In genomic region chr10:3747984-3748383, GRCh38 we compare ENCODE assay signal across 18 cellular contexts. TPM values are rescaled to one million over a fixed set of nuclear protein-coding genes. Genes with fewer than 3 reads are reported as not detected.
DNase-seq lines count a peak whose midpoint lies in the region; ATAC-seq, FAIRE-seq and TF ChIP-seq lines count a peak whose summit lies in the region.
"Had no signal": no experiment of that assay in that cellular context is flagged by ENCODE, and none has a peak within 500 bp of the region (broad histone marks: within the 10 kb centered on the region; RNA-seq: fewer than 3 reads in every experiment).

No MANE protein-coding gene starts in this region.

- TF ChIP-seq CTCF in LNCaP clone FGC (IDR thresholded peaks at IDR 0.05; ENCODE audit: control insufficient read depth, extremely low read depth, insufficient read depth) (no peak), cardiac fibroblast (IDR thresholded peaks at IDR 0.05; ENCODE audit: low read depth, low read length) (no peak), right atrium auricular region (IDR thresholded peaks at IDR 0.05) (no peak), sigmoid colon (IDR thresholded peaks at IDR 0.05) (no peak)

- ATAC-seq in HG03432 (IDR thresholded peaks at IDR 0.05; ENCODE audit: unreplicated experiment) (no peak), HG02884 (IDR thresholded peaks at IDR 0.05; ENCODE audit: unreplicated experiment) (no peak)
- ATAC-seq: activated T-cell treated with anti-CD3 and anti-CD28 coated beads, Interleukin-2, amount 50 U/mL, for 72 hours; stimulated activated effector memory CD8-positive, alpha-beta T cell treated with anti-CD3 and anti-CD28 coated beads, Interleukin-12 subunit alpha, Interleukin-12 subunit beta, amount 100 ng/mL, for 72 hours had no signal

- H3K4me3 ChIP-seq in LNCaP clone FGC (ENCODE audit: low read depth, low read length): no peak overlapping the region
- no peak overlapping the region for H3K4me3 ChIP-seq in cardiac fibroblast (replicated peaks in 1 of 2; ENCODE audit: low read depth in 2 of 2, low read length in 2 of 2)
- no peak overlapping the region for H3K4me3 ChIP-seq in right atrium auricular region
- H3K4me3 ChIP-seq in sigmoid colon: no peak overlapping the region
- H3K4me3 ChIP-seq: cardiac muscle cell, skin epidermis had no signal

- 37 to 73% methylated on average over 6 of the region's 6 CpGs for WGBS in sigmoid colon, 2 donors

- no peak for TF ChIP-seq EP300 in sigmoid colon (IDR thresholded peaks at IDR 0.05)

- H3K27ac ChIP-seq in right atrium auricular region (peak overlapping the region; percentile 79 to 90), sigmoid colon (peak overlapping the region; percentile 7 to 78 (median 43))
- H3K27ac ChIP-seq: cardiac muscle cell had no signal

- TF ChIP-seq POLR2A in sigmoid colon (IDR thresholded peaks at IDR 0.05): no peak

- H3K4me1 ChIP-seq in right atrium auricular region (peaks cover 0 to 41% of the 10 kb centered on the region in 2 donors), sigmoid colon (peaks cover 0 to 25% (median 24%) of the 10 kb centered on the region in 4 donors)

- peak; percentile 77 for DNase-seq in LNCaP clone FGC (ENCODE audit: low read depth)
- peak; percentile 69 to 89 for DNase-seq in cardiac fibroblast (ENCODE audit: low read depth in 2 of 2)
- DNase-seq in right atrium auricular region (ENCODE audit: low spot score): no peak
- no peak for DNase-seq in sigmoid colon
- no peak for DNase-seq in HTR-8/SVneo (ENCODE audit: insufficient read length, low spot score)
- DNase-seq in SKM-1 (lab: John Stamatoyannopoulos, UW; ENCODE audit: unreplicated experiment): no peak
- DNase-seq: activated CD4-positive, alpha-beta T cell treated with anti-CD3 and anti-CD28 coated beads, Interleukin-2, amount 50 U/mL, for 4 hours; activated naive CD8-positive, alpha-beta T cell treated with anti-CD3 and anti-CD28 coated beads, Interleukin-2, amount 10 ng/mL, durations not matched to agents 7 days and 5 days; activated T-cell treated with anti-CD3 and anti-CD28 coated beads, Interleukin-2, amount 50 U/mL, for 72 hours; CD4-positive, alpha-beta T cell; endodermal cell; NCI-H187 had no signal

- no peak for FAIRE-seq in HTR-8/SVneo (lab: Jason Lieb, UNC)
- FAIRE-seq: TTC549 had no signal

- no peaks in the 10 kb centered on the region for H3K27me3 ChIP-seq in right atrium auricular region
- H3K27me3 ChIP-seq in sigmoid colon: no peaks in the 10 kb centered on the region

- H3K9me3 ChIP-seq in right atrium auricular region (no peaks in the 10 kb centered on the region), sigmoid colon (no peaks in the 10 kb centered on the region)

- H3K36me3 ChIP-seq in right atrium auricular region (no peaks in the 10 kb centered on the region), sigmoid colon (no peaks in the 10 kb centered on the region)
- H3K36me3 ChIP-seq: cardiac muscle cell had no signal

- intact Hi-C loops in sigmoid colon (cut with DNase I): loop anchor here (5.0 to 10.0 kb wide), 2 partner anchors 121 to 223 kb away; no protein-coding TSS in a partner anchor

RNA-seq across cellular contexts. Expression of gene KLF6, which starts 37.0 kb away (rescaled TPM):
- total RNA-seq in right atrium auricular region: 10 to 100 TPM; 29.1 to 44.7 TPM
- total RNA-seq in sigmoid colon: 100 to 1,000 TPM in 2 of 4 donors, 10 to 100 TPM in 2; 50.3 to 116 (median 85.8) TPM
- 100 to 1,000 TPM in 1 of 3 donors, 10 to 100 TPM in 2; 73.3 to 137 (median 91.6) TPM for polyA plus RNA-seq in sigmoid colon

Comparison
In these comparisons a context has a peak if more than half of its experiments do, and no peak if none do; other contexts are left out.
1. DNase-seq: peak in LNCaP clone FGC (single experiment) and cardiac fibroblast (2 of 2); none in right atrium auricular region (single experiment), sigmoid colon (single experiment), HTR-8/SVneo (single experiment) and SKM-1 (single experiment).